In the genomic region with DNA sequence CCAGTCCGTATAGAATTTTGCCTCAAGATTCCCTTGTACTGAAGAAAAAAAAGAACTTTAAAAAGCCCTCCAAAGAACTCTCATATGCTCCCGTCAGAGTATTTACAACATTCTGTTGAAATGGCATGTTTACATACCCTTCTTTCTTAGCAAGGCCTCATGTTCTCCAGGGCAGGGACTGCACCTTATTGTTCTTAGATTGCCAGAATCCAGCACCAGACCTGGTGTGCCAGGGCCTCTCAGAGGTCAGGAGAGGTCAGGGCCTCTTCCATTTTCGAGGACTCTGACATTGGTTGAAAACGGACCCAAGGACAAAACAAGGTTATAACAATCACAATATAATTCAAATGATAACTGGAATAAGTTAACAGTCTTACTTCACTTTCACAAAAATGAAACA, we compare ENCODE assay signal across 27 cellular contexts.
"Had no signal": no experiment of that assay in that cellular context is flagged by ENCODE, and none has a peak within 500 bp of the region (broad histone marks: within the 10 kb centered on the region; RNA-seq: fewer than 3 reads in every experiment).

No MANE protein-coding gene starts in this region.

- H3K27ac ChIP-seq: ascending aorta, breast epithelium, cardiac muscle cell, colonic mucosa, epithelial cell of prostate, esophagus squamous epithelium had no signal

- DNase-seq: activated CD4-positive, alpha-beta memory T cell treated with anti-CD3 and anti-CD28 coated beads, Interleukin-2, amount 10 ng/mL, durations not matched to agents 7 days and 5 days; activated CD4-positive, alpha-beta T cell treated with anti-CD3 and anti-CD28 coated beads for 1 hour; activated CD4-positive, alpha-beta T cell treated with anti-CD3 and anti-CD28 coated beads for 4 hours; activated CD4-positive, alpha-beta T cell treated with anti-CD3 and anti-CD28 coated beads, Interleukin-2, amount 10 ng/mL, durations not matched to agents 7 days and 5 days; activated CD4-positive, alpha-beta T cell treated with anti-CD3 and anti-CD28 coated beads, Interleukin-2, amount 50 U/mL, for 4 hours; activated CD8-positive, alpha-beta memory T cell treated with anti-CD3 and anti-CD28 coated beads, Interleukin-2, amount 50 U/mL, for 48 hours; activated gamma-delta T cell; activated naive CD4-positive, alpha-beta T cell; activated naive CD4-positive, alpha-beta T cell treated with anti-CD3 and anti-CD28 coated beads, Interleukin-2, amount 10 ng/mL, durations not matched to agents 7 days and 5 days; activated naive CD8-positive, alpha-beta T cell treated with anti-CD3 and anti-CD28 coated beads, Interleukin-2, amount 10 ng/mL, durations not matched to agents 7 days and 5 days; activated T-cell treated with anti-CD3 and anti-CD28 coated beads for 4 hours; activated T-cell treated with anti-CD3 and anti-CD28 coated beads, Interleukin-2, amount 50 U/mL, for 24 hours; activated T-cell treated with anti-CD3 and anti-CD28 coated beads, Interleukin-2, amount 50 U/mL, for 72 hours; central memory CD4-positive, alpha-beta T cell; cerebellar nuclear complex; colonic mucosa; effector CD8-positive, alpha-beta T cell; esophagus squamous epithelium; foreskin melanocyte; T-helper 2 cell had no signal

- ATAC-seq: activated naive CD4-positive, alpha-beta T cell treated with anti-CD3 and anti-CD28 coated beads, Interleukin-2, amount 50 U/mL, for 72 hours; activated T-cell treated with anti-CD3 and anti-CD28 coated beads, Interleukin-2, amount 50 U/mL, for 72 hours; gastroesophageal sphincter had no signal

- H3K4me1 ChIP-seq: ascending aorta, breast epithelium, colonic mucosa, esophagus squamous epithelium had no signal

- H3K4me3 Mint-ChIP-seq: activated CD4-positive, alpha-beta memory T cell treated with anti-CD3 and anti-CD28 coated beads, Interleukin-2, amount 10 ng/mL, durations not matched to agents 7 days and 5 days; activated CD4-positive, alpha-beta T cell treated with anti-CD3 and anti-CD28 coated beads, Interleukin-2, amount 10 ng/mL, durations not matched to agents 7 days and 5 days; activated naive CD4-positive, alpha-beta T cell treated with anti-CD3 and anti-CD28 coated beads, Interleukin-2, amount 10 ng/mL, durations not matched to agents 7 days and 5 days; activated naive CD8-positive, alpha-beta T cell treated with anti-CD3 and anti-CD28 coated beads, Interleukin-2, amount 10 ng/mL, durations not matched to agents 7 days and 5 days; activated T-cell treated with anti-CD3 and anti-CD28 coated beads, Interleukin-2, amount 50 U/mL, for 24 hours; activated T-cell treated with anti-CD3 and anti-CD28 coated beads, Interleukin-2, amount 50 U/mL, for 72 hours; brain had no signal

- H3K27ac Mint-ChIP-seq: activated CD4-positive, alpha-beta memory T cell treated with anti-CD3 and anti-CD28 coated beads, Interleukin-2, amount 10 ng/mL, durations not matched to agents 7 days and 5 days; activated CD4-positive, alpha-beta T cell treated with anti-CD3 and anti-CD28 coated beads, Interleukin-2, amount 10 ng/mL, durations not matched to agents 7 days and 5 days; activated naive CD4-positive, alpha-beta T cell treated with anti-CD3 and anti-CD28 coated beads, Interleukin-2, amount 10 ng/mL, durations not matched to agents 7 days and 5 days; activated naive CD4-positive, alpha-beta T cell treated with anti-CD3 and anti-CD28 coated beads, Interleukin-2, amount 50 U/mL, for 72 hours; activated naive CD8-positive, alpha-beta T cell treated with anti-CD3 and anti-CD28 coated beads, Interleukin-2, amount 10 ng/mL, durations not matched to agents 7 days and 5 days; activated T-cell treated with anti-CD3 and anti-CD28 coated beads, Interleukin-2, amount 50 U/mL, for 24 hours; activated T-cell treated with anti-CD3 and anti-CD28 coated beads, Interleukin-2, amount 50 U/mL, for 72 hours had no signal

- H3K9me3 Mint-ChIP-seq: activated CD4-positive, alpha-beta memory T cell treated with anti-CD3 and anti-CD28 coated beads, Interleukin-2, amount 10 ng/mL, durations not matched to agents 7 days and 5 days; activated CD4-positive, alpha-beta T cell treated with anti-CD3 and anti-CD28 coated beads, Interleukin-2, amount 10 ng/mL, durations not matched to agents 7 days and 5 days; activated naive CD4-positive, alpha-beta T cell treated with anti-CD3 and anti-CD28 coated beads, Interleukin-2, amount 10 ng/mL, durations not matched to agents 7 days and 5 days; activated naive CD8-positive, alpha-beta T cell treated with anti-CD3 and anti-CD28 coated beads, Interleukin-2, amount 10 ng/mL, durations not matched to agents 7 days and 5 days; activated T-cell treated with anti-CD3 and anti-CD28 coated beads, Interleukin-2, amount 50 U/mL, for 24 hours; activated T-cell treated with anti-CD3 and anti-CD28 coated beads, Interleukin-2, amount 50 U/mL, for 72 hours had no signal

- H3K27me3 ChIP-seq: ascending aorta, breast epithelium, cardiac muscle cell, colonic mucosa, esophagus squamous epithelium, gastroesophageal sphincter had no signal

- H3K27me3 Mint-ChIP-seq: activated CD4-positive, alpha-beta T cell treated with anti-CD3 and anti-CD28 coated beads, Interleukin-2, amount 10 ng/mL, durations not matched to agents 7 days and 5 days; activated naive CD4-positive, alpha-beta T cell treated with anti-CD3 and anti-CD28 coated beads, Interleukin-2, amount 10 ng/mL, durations not matched to agents 7 days and 5 days; activated T-cell treated with anti-CD3 and anti-CD28 coated beads, Interleukin-2, amount 50 U/mL, for 24 hours had no signal

- H3K36me3 Mint-ChIP-seq: activated naive CD4-positive, alpha-beta T cell treated with anti-CD3 and anti-CD28 coated beads, Interleukin-2, amount 10 ng/mL, durations not matched to agents 7 days and 5 days; activated naive CD4-positive, alpha-beta T cell treated with anti-CD3 and anti-CD28 coated beads, Interleukin-2, amount 50 U/mL, for 72 hours; activated naive CD8-positive, alpha-beta T cell treated with anti-CD3 and anti-CD28 coated beads, Interleukin-2, amount 10 ng/mL, durations not matched to agents 7 days and 5 days; brain had no signal

- H3K4me3 ChIP-seq: ascending aorta, breast epithelium, cardiac muscle cell, colonic mucosa, esophagus squamous epithelium, gastroesophageal sphincter had no signal

- H3K36me3 ChIP-seq: ascending aorta, breast epithelium, cardiac muscle cell, colonic mucosa, esophagus squamous epithelium, gastroesophageal sphincter had no signal

- H3K4me1 Mint-ChIP-seq: activated CD4-positive, alpha-beta memory T cell treated with anti-CD3 and anti-CD28 coated beads, Interleukin-2, amount 10 ng/mL, durations not matched to agents 7 days and 5 days had no signal

- H3K9me3 ChIP-seq: ascending aorta, breast epithelium, colonic mucosa, esophagus squamous epithelium, gastroesophageal sphincter had no signal
